Comparison of ENCODE assay signal across 8 cellular contexts in the genomic region with DNA sequence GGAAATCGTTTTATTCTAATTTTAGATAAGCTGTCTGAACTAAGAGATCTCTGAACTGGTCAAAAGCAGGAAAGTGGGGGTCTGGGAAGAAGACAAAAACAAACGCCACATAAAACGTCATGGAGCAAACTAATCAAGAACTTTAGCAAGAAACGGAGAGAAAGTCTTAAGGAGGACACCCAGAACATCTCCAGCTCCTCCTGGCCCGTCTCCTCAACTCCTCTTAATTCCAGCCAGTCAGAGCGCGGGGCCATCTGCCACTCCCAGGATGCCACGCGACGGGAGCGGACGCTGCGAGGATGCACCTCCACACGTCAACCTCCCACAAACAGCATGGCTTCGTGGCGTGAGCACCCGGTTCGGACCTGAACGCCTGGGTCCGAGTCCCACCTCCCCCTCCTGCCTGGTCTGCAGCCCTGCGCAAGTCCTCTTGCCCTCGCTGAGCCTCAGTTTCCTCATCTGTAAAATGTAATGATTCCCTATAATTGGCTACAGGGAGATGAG. TPM values are rescaled to one million over a fixed set of nuclear protein-coding genes. Genes with fewer than 3 reads are reported as not detected.
DNase-seq lines count a peak whose midpoint lies in the region; ATAC-seq and TF ChIP-seq lines count a peak whose summit lies in the region.

No MANE protein-coding gene starts in this region.

- peak overlapping the region; percentile 97 for H3K27ac Mint-ChIP-seq in activated CD4-positive, alpha-beta T cell treated with anti-CD3 and anti-CD28 coated beads for 36 hours
- H3K27ac Mint-ChIP-seq in chondrocyte (ENCODE audit: unreplicated experiment) = peak overlapping the region; percentile 94

- peak; percentile 36 for ATAC-seq in HG03095 (IDR thresholded peaks at IDR 0.05; ENCODE audit: unreplicated experiment)
- ATAC-seq in activated CD4-positive, alpha-beta T cell treated with anti-CD3 and anti-CD28 coated beads for 36 hours = peak; percentile 55

- peak overlapping the region; percentile 87 for H3K4me3 Mint-ChIP-seq in activated CD4-positive, alpha-beta T cell treated with anti-CD3 and anti-CD28 coated beads for 36 hours
- peak overlapping the region; percentile 76 for H3K4me3 Mint-ChIP-seq in chondrocyte (ENCODE audit: unreplicated experiment)

- H3K36me3 Mint-ChIP-seq in activated CD4-positive, alpha-beta T cell treated with anti-CD3 and anti-CD28 coated beads for 36 hours (ENCODE audit: low read depth) = peaks cover 18% of the 10 kb centered on the region
- no peaks in the 10 kb centered on the region for H3K36me3 Mint-ChIP-seq in chondrocyte (ENCODE audit: low read depth)

- CTCF ChIA-PET in activated CD4-positive, alpha-beta T cell treated with anti-CD3 and anti-CD28 coated beads for 36 hours (lab: Charles Lee) = interaction anchor here (0.7 to 1.0 kb wide), 2 partner anchors 9 to 77 kb away, joined by 3 to 6 read pairs; no protein-coding TSS in a partner anchor

- TF ChIP-seq CTCF in GM10266 (IDR thresholded peaks at IDR 0.05; ENCODE audit: control insufficient read depth, insufficient read depth, low read depth, missing control alignments) = no peak
- no peak for TF ChIP-seq CTCF in chondrocyte (IDR thresholded peaks at IDR 0.05)

- peaks cover 20% of the 10 kb centered on the region for H3K27me3 Mint-ChIP-seq in activated CD4-positive, alpha-beta T cell treated with anti-CD3 and anti-CD28 coated beads for 36 hours
- no peaks in the 10 kb centered on the region for H3K27me3 Mint-ChIP-seq in chondrocyte (ENCODE audit: low read depth)

- H3K4me1 Mint-ChIP-seq in activated CD4-positive, alpha-beta T cell treated with anti-CD3 and anti-CD28 coated beads for 36 hours = peaks cover 38% of the 10 kb centered on the region
- peaks cover 59% of the 10 kb centered on the region for H3K4me1 Mint-ChIP-seq in chondrocyte (ENCODE audit: low read depth)

- H3K9me3 Mint-ChIP-seq in activated CD4-positive, alpha-beta T cell treated with anti-CD3 and anti-CD28 coated beads for 36 hours (ENCODE audit: low read depth) = no peaks in the 10 kb centered on the region
- H3K9me3 Mint-ChIP-seq in chondrocyte (ENCODE audit: low read depth) = no peaks in the 10 kb centered on the region

- DNase-seq in GM10266 (ENCODE audit: extremely low spot score) = peak; percentile 86
- DNase-seq in NCI-H510A (lab: John Stamatoyannopoulos, UW) = peak; percentile 65
- DNase-seq in activated CD4-positive, alpha-beta T cell treated with anti-CD3 and anti-CD28 coated beads for 36 hours = peak; percentile 92
- peak; percentile 95 for DNase-seq in chondrocyte (ENCODE audit: low spot score)
- DNase-seq in kidney tubule cell (ENCODE audit: low spot score) = peak; percentile 86
- DNase-seq in stimulated activated CD4-positive, alpha-beta T cell treated with anti-CD3 and anti-CD28 coated beads, Interleukin-1b, Interleukin-23, amount 100 ng/mL, for 24 hours (ENCODE audit: low read depth in 4 of 4, low spot score in 1 of 4) = peak; percentile 49 to 78 (median 62)
- DNase-seq in NCI-H187 treated with DMSO at 0.1 percent for 48 hours (lab: John Stamatoyannopoulos, UW) = no peak

- POLR2A ChIA-PET in activated CD4-positive, alpha-beta T cell treated with anti-CD3 and anti-CD28 coated beads for 36 hours (lab: Charles Lee) = interaction anchor here (0.6 to 0.7 kb wide), 4 partner anchors 74 to 271 kb away, joined by 3 to 4 read pairs (median 3); partner anchors contain the start of gene RRP12

- intact Hi-C loops in activated CD4-positive, alpha-beta T cell treated with anti-CD3 and anti-CD28 coated beads for 36 hours (cut with DNase I, micrococcal nuclease) = loop anchor here (1.0 to 5.0 kb wide), 19 partner anchors 45 to 1935 kb away; partner anchors contain the start of genes ARHGAP19 (in 2 of the 2), AVPI1 (in 2 of the 2), EXOSC1 (in 2 of the 2) and MORN4 (in 2 of the 2)

RNA-seq across cellular contexts. Expression of gene MMS19, which starts 0.6 kb away (rescaled TPM):
- 100 to 1,000 TPM in 1 of 2 experiments, 10 to 100 TPM in 1; 91.3 to 107 TPM for total RNA-seq in activated CD4-positive, alpha-beta T cell treated with anti-CD3 and anti-CD28 coated beads for 36 hours
- total RNA-seq in chondrocyte = 63.4 to 80.2 TPM (median 66.6 TPM) in 3 replicates

RNA-seq across cellular contexts. Expression of gene UBTD1, which starts 1.1 kb away (rescaled TPM):
- total RNA-seq in activated CD4-positive, alpha-beta T cell treated with anti-CD3 and anti-CD28 coated beads for 36 hours = 1 to 10 TPM; 1.4 to 1.5 TPM
- total RNA-seq in chondrocyte = 29.3 to 38.2 TPM (median 38.2 TPM) in 3 replicates

RNA-seq across cellular contexts. Expression of gene ZDHHC16, which starts 51.6 kb away (rescaled TPM):
- total RNA-seq in activated CD4-positive, alpha-beta T cell treated with anti-CD3 and anti-CD28 coated beads for 36 hours = 10 to 100 TPM; 34.6 to 42.8 TPM
- 50.4 to 64.8 TPM (median 53.0 TPM) in 3 replicates for total RNA-seq in chondrocyte

RNA-seq across cellular contexts. Expression of gene EXOSC1, which starts 51.8 kb away (rescaled TPM):
- total RNA-seq in activated CD4-positive, alpha-beta T cell treated with anti-CD3 and anti-CD28 coated beads for 36 hours = 10 to 100 TPM; 52.3 to 54.2 TPM
- total RNA-seq in chondrocyte = 28.6 to 41.2 TPM (median 28.7 TPM) in 3 replicates

Comparison
In these comparisons a context has a peak if more than half of its experiments do, and no peak if none do; other contexts are left out.
1. RNA of gene UBTD1, which starts 1.1 kb away (total RNA-seq): 29.3 to 38.2 TPM in chondrocyte; 1.4 to 1.5 TPM in activated CD4-positive, alpha-beta T cell treated with anti-CD3 and anti-CD28 coated beads for 36 hours; every median in the first group is over 10 times any median in the second.